8 cellular contexts compared by ENCODE assay signal in genomic region chr19:45645068-45645630, GRCh38. TPM values are rescaled to one million over a fixed set of nuclear protein-coding genes. Genes with fewer than 3 reads are reported as not detected.
DNase-seq lines count a peak whose midpoint lies in the region; ATAC-seq and TF ChIP-seq lines count a peak whose summit lies in the region.

No MANE protein-coding gene starts in this region.

- ATAC-seq in CD4-positive, alpha-beta T cell (ENCODE audit: poor library complexity): no peak
- no peak for ATAC-seq in HG02588 (IDR thresholded peaks at IDR 0.05; ENCODE audit: unreplicated experiment)

- no peaks in the 10 kb centered on the region for H4K20me1 ChIP-seq in neural cell (ENCODE audit: insufficient read depth)

- no peak overlapping the region for H3K27ac ChIP-seq in CD4-positive, alpha-beta T cell (ENCODE audit: low read depth, low read length)
- H3K27ac ChIP-seq in cingulate gyrus (ENCODE audit: low read depth, low read length): peak overlapping the region; percentile 99
- H3K27ac ChIP-seq in neural cell (ENCODE audit: low read length): no peak overlapping the region

- TF ChIP-seq EP300 in neural cell (conservative IDR thresholded peaks at IDR 0.05; ENCODE audit: poor library complexity, severe bottlenecking): peak; percentile 25

- H3K36me3 Mint-ChIP-seq in CD4-positive, alpha-beta T cell (ENCODE audit: low read depth): no peaks in the 10 kb centered on the region

- peaks cover 47% of the 10 kb centered on the region for H3K4me1 Mint-ChIP-seq in CD4-positive, alpha-beta T cell (ENCODE audit: low read depth)

- CTCF ChIA-PET in CD4-positive, alpha-beta T cell (lab: Charles Lee): interaction anchor here (0.8 to 1.9 kb wide), 4 partner anchors 37 to 206 kb away, joined by 3 to 8 read pairs (median 4); partner anchors contain the start of gene QPCTL

- TF ChIP-seq RAD21 in neural cell (conservative IDR thresholded peaks at IDR 0.05): no peak

- H3K27ac Mint-ChIP-seq in CD4-positive, alpha-beta T cell: peak overlapping the region; percentile 79

- no peak for TF ChIP-seq CTCF in CD4-positive, alpha-beta T cell (IDR thresholded peaks at IDR 0.05)
- no peak for TF ChIP-seq CTCF in neural cell (IDR thresholded peaks at IDR 0.05; ENCODE audit: poor library complexity, severe bottlenecking)

- no peaks in the 10 kb centered on the region for H3K36me3 ChIP-seq in neural cell (ENCODE audit: insufficient read depth, low read length)

- no peaks in the 10 kb centered on the region for H3K79me2 ChIP-seq in neural cell (replicated peaks; ENCODE audit: insufficient read depth, low read length)

- intact Hi-C loops in CD4-positive, alpha-beta T cell (cut with DNase I, micrococcal nuclease): no loop called here

- H3K9me2 ChIP-seq in neural cell (ENCODE audit: insufficient read depth, low read length): no peaks in the 10 kb centered on the region

- H3K4me3 ChIP-seq in neural cell (ENCODE audit: low read length): peak overlapping the region; percentile 75

- H3F3A ChIP-seq in neural cell (ENCODE audit: insufficient read depth, low read length, poor library complexity, severe bottlenecking): no peaks in the 10 kb centered on the region

- H3K27me3 ChIP-seq in CD4-positive, alpha-beta T cell (ENCODE audit: control insufficient read depth, insufficient read depth, low read length): no peaks in the 10 kb centered on the region
- H3K27me3 ChIP-seq in neural cell (ENCODE audit: insufficient read depth, low read depth, low read length): peaks cover 10% of the 10 kb centered on the region

- peak overlapping the region; percentile 10 for H3K4me2 ChIP-seq in neural cell (ENCODE audit: low read length)

- H3K9me3 Mint-ChIP-seq in CD4-positive, alpha-beta T cell: no peaks in the 10 kb centered on the region

- DNase-seq in CD4-positive, alpha-beta T cell: no peak
- peak; percentile 60 for DNase-seq in NCI-H2196 treated with DMSO at 0.1 percent for 48 hours (lab: John Stamatoyannopoulos, UW; ENCODE audit: unreplicated experiment)
- DNase-seq in NCI-H1417 treated with DMSO at 0.1 percent for 48 hours (lab: John Stamatoyannopoulos, UW): no peak
- DNase-seq in LoVo (ENCODE audit: low spot score): no peak
- DNase-seq in NCI-H146 (lab: John Stamatoyannopoulos, UW): no peak

- H2AFZ ChIP-seq in neural cell (ENCODE audit: low read depth, low read length): peak overlapping the region; percentile 33

- POLR2A ChIA-PET in CD4-positive, alpha-beta T cell (lab: Charles Lee): interaction anchor here (0.7 to 1.3 kb wide), 10 partner anchors 23 to 258 kb away, joined by 3 to 4 read pairs (median 4); partner anchors contain the start of genes DMWD, GIPR, GPR4 and MYPOP

- H3K27me3 Mint-ChIP-seq in CD4-positive, alpha-beta T cell: no peaks in the 10 kb centered on the region

- no peaks in the 10 kb centered on the region for H3K9me3 ChIP-seq in CD4-positive, alpha-beta T cell (ENCODE audit: control insufficient read depth, low read length)
- no peaks in the 10 kb centered on the region for H3K9me3 ChIP-seq in neural cell (ENCODE audit: low read length)

- H3K4me3 Mint-ChIP-seq in CD4-positive, alpha-beta T cell: peak overlapping the region; percentile 86

- H3K9ac ChIP-seq in neural cell (ENCODE audit: low read length): peak overlapping the region; percentile 62

TF ChIP-seq in neural cell, 6 proteins besides CTCF, POLR2A, EP300 and RAD21:
- no peak for TF ChIP-seq POLR2AphosphoS5 (IDR thresholded peaks at IDR 0.05)
- TF ChIP-seq MXI1 (conservative IDR thresholded peaks at IDR 0.05; ENCODE audit: poor library complexity, severe bottlenecking): peak; percentile 20

RNA-seq across cellular contexts. Expression of gene EML2, which starts 6.0 kb away (rescaled TPM):
- total RNA-seq in CD4-positive, alpha-beta T cell: 10 to 100 TPM; 29.2 to 30.4 TPM
- 18.9 and 19.2 TPM in 2 replicates for polyA plus RNA-seq in neural cell
- 11.7 and 14.1 TPM in 2 replicates for polyA minus RNA-seq in neural cell

RNA-seq across cellular contexts. Expression of gene GIPR, which starts 22.9 kb away (rescaled TPM):
- total RNA-seq in CD4-positive, alpha-beta T cell: 1 to 10 TPM; 2.4 to 3.0 TPM
- 6.4 and 13.1 TPM in 2 replicates for polyA plus RNA-seq in neural cell
- polyA minus RNA-seq in neural cell: 6.0 and 8.5 TPM in 2 replicates

RNA-seq across cellular contexts. Expression of gene GPR4, which starts 43.1 kb away (rescaled TPM):
- not detected for total RNA-seq in CD4-positive, alpha-beta T cell
- polyA plus RNA-seq in neural cell: 0.25 TPM in 1 of 2 replicates, not detected in the other
- polyA minus RNA-seq in neural cell: not detected in 2 replicates

RNA-seq across cellular contexts. Expression of gene SNRPD2, which starts 46.6 kb away (rescaled TPM):
- total RNA-seq in CD4-positive, alpha-beta T cell: 100 to 1,000 TPM; 367 to 369 TPM
- 333 and 372 TPM in 2 replicates for polyA plus RNA-seq in neural cell
- polyA minus RNA-seq in neural cell: 75.5 and 79.5 TPM in 2 replicates

RNA-seq across cellular contexts. Expression of gene QPCTL, which starts 47.3 kb away (rescaled TPM):
- 1 to 10 TPM; 3.7 to 5.0 TPM for total RNA-seq in CD4-positive, alpha-beta T cell
- 6.8 and 8.4 TPM in 2 replicates for polyA plus RNA-seq in neural cell
- polyA minus RNA-seq in neural cell: 3.5 and 5.4 TPM in 2 replicates
